ENCODE assay signal across 1 cellular context in the genomic region with DNA sequence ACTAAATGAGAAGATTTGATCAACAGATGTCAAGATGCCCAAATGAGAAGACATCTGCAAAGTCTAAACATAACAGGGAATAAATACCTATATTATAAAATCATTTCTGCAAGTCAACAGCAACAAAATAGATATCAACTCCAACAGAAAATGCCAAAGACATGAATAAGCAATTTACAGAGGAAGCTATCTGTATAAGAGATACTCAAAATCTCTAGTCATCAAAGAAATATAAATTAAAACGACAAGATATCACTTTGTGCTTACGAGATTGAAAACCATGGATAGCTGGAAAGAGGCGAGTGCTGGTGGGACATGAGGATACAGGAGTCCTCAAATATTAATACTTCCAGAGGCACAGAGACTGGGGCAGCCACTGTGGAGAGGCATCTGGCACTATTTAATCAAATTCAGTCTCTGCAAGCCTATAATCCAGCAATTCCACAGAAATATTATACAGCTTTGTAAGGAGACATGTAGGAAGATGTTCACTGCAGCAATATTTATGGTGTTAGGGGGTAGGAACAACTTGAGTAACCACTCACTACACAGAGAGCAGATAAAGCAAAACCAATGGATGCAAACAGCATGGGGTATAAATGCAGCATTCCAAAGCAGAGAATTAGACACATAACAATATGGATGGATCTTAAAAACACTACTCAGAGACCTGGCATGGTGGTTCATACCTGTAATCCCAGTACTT.
TF ChIP-seq lines count a peak whose summit lies in the region.

No MANE protein-coding gene starts in this region.

TF ChIP-seq in HCT116, 20 proteins besides CTCF, POLR2A, EP300 and RAD21:
- TF ChIP-seq JUND (IDR thresholded peaks at IDR 0.05) (no peak), ZNF274 (IDR thresholded peaks at IDR 0.05; ENCODE audit: low read depth, low read length) (no peak), FOSL1 (IDR thresholded peaks at IDR 0.05; ENCODE audit: low read depth) (no peak), EGR1 (IDR thresholded peaks at IDR 0.05; ENCODE audit: low read depth) (no peak), EZH2phosphoT487 (IDR thresholded peaks at IDR 0.05; ENCODE audit: borderline replicate concordance) (no peak), ELF1 (IDR thresholded peaks at IDR 0.05; ENCODE audit: borderline replicate concordance, low read depth) (no peak), CBX3 (IDR thresholded peaks at IDR 0.05; ENCODE audit: low read depth) (no peak), SP1 (IDR thresholded peaks at IDR 0.05; ENCODE audit: low read depth) (no peak), MAX (IDR thresholded peaks at IDR 0.05) (no peak), POLR2AphosphoS5 (IDR thresholded peaks at IDR 0.05; ENCODE audit: low read depth, low read length) (no peak), EZH2 (IDR thresholded peaks at IDR 0.05) (no peak), SIN3A (IDR thresholded peaks at IDR 0.05; ENCODE audit: low read depth) (no peak), TCF7L2 (IDR thresholded peaks at IDR 0.05; ENCODE audit: borderline replicate concordance, extremely low read depth, insufficient read depth, insufficient read length) (no peak), ZFX (IDR thresholded peaks at IDR 0.05) (no peak), SRF (IDR thresholded peaks at IDR 0.05; ENCODE audit: low read depth) (no peak), YY1 (IDR thresholded peaks at IDR 0.05; ENCODE audit: extremely low read depth, insufficient replicate concordance, low read depth, low read length) (no peak), CEBPB (IDR thresholded peaks at IDR 0.05; ENCODE audit: low read depth) (no peak), ATF3 (IDR thresholded peaks at IDR 0.05) (no peak)
- TF ChIP-seq, protein P1, sequence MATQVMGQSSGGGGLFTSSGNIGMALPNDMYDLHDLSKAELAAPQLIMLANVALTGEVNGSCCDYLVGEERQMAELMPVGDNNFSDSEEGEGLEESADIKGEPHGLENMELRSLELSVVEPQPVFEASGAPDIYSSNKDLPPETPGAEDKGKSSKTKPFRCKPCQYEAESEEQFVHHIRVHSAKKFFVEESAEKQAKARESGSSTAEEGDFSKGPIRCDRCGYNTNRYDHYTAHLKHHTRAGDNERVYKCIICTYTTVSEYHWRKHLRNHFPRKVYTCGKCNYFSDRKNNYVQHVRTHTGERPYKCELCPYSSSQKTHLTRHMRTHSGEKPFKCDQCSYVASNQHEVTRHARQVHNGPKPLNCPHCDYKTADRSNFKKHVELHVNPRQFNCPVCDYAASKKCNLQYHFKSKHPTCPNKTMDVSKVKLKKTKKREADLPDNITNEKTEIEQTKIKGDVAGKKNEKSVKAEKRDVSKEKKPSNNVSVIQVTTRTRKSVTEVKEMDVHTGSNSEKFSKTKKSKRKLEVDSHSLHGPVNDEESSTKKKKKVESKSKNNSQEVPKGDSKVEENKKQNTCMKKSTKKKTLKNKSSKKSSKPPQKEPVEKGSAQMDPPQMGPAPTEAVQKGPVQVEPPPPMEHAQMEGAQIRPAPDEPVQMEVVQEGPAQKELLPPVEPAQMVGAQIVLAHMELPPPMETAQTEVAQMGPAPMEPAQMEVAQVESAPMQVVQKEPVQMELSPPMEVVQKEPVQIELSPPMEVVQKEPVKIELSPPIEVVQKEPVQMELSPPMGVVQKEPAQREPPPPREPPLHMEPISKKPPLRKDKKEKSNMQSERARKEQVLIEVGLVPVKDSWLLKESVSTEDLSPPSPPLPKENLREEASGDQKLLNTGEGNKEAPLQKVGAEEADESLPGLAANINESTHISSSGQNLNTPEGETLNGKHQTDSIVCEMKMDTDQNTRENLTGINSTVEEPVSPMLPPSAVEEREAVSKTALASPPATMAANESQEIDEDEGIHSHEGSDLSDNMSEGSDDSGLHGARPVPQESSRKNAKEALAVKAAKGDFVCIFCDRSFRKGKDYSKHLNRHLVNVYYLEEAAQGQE (IDR thresholded peaks at IDR 0.05; ENCODE audit: low read depth) = no peak
- TF ChIP-seq, protein P2, sequence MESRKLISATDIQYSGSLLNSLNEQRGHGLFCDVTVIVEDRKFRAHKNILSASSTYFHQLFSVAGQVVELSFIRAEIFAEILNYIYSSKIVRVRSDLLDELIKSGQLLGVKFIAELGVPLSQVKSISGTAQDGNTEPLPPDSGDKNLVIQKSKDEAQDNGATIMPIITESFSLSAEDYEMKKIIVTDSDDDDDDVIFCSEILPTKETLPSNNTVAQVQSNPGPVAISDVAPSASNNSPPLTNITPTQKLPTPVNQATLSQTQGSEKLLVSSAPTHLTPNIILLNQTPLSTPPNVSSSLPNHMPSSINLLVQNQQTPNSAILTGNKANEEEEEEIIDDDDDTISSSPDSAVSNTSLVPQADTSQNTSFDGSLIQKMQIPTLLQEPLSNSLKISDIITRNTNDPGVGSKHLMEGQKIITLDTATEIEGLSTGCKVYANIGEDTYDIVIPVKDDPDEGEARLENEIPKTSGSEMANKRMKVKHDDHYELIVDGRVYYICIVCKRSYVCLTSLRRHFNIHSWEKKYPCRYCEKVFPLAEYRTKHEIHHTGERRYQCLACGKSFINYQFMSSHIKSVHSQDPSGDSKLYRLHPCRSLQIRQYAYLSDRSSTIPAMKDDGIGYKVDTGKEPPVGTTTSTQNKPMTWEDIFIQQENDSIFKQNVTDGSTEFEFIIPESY (IDR thresholded peaks at IDR 0.05; ENCODE audit: extremely low read depth, insufficient replicate concordance, low read length) = no peak
